In the genomic region with DNA sequence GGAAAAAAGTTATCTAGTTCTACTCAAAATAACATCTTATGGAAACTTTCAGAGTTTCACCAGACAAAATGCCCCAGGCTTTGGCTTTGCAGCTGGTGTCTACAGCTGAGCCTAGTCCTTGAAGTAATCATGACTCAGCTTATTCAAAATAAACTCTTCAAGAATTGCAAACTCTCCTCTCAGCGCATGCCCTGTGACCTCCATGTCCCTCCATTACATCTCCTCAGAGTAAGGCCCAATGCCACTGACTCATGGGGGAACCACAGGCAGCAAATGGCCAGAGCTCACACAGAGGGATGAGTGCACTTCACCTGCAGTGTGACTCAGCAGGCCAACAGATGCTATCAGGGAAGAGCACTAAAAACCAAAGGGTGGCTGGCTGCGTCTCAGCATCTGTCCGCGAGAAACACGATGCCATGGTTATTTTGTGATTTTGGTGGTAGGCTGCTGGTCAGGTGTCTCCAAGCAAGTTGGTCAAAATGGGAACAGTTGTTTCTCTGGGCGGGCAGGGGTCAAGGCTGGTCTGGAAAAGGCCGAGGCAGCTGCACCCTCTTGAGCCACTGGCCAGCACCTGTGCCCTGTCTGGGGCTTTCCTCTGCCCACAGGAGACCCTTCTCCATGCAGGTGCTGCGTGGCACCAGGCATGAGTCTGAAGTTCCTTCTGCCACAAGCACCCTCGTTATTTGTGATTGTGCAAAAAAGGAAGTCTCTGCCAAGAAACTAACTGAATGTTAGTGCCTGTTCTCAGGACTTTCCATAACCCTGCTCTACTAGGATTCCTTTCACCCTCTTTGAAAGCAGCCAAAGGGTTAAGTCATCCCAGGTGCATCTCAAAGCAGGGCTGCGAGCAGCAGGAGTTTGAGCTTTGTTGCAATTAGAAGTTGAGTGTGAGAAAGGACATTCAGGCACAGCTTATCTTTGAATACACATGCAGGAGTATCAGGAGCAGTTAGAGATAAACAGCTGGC, we compare ENCODE assay signal across 8 cellular contexts.
DNase-seq lines count a peak whose midpoint lies in the region; ATAC-seq and TF ChIP-seq lines count a peak whose summit lies in the region.
"Not testable (repeated sequence)": the region's sequence is repeated elsewhere in the genome, so short reads cannot be mapped to it uniquely, and the experiment has no call there.

No MANE protein-coding gene starts in this region.

- peaks cover 13% of the 10 kb centered on the region for H3K4me1 Mint-ChIP-seq in activated CD4-positive, alpha-beta memory T cell treated with anti-CD3 and anti-CD28 coated beads, Interleukin-2, amount 10 ng/mL, durations not matched to agents 7 days and 5 days

- not testable (repeated sequence) for H2AFZ ChIP-seq in PC-3 (ENCODE audit: low read length)

- H3K27ac ChIP-seq in HL-60 (replicated peaks); PC-3 (ENCODE audit: low read length); thyroid gland: not testable (repeated sequence)

- POLR2A ChIA-PET in PC-3 (lab: Charles Lee; ENCODE audit: unreplicated experiment); activated CD4-positive, alpha-beta memory T cell treated with anti-CD3 and anti-CD28 coated beads, Interleukin-2, amount 10 ng/mL, durations not matched to agents 7 days and 5 days (lab: Charles Lee): not testable (repeated sequence)

- H3K4me3 ChIP-seq in HL-60 (replicated peaks; ENCODE audit: insufficient read depth, low read length); PC-3 (ENCODE audit: low read length); astrocyte of the spinal cord (ENCODE audit: low read depth, low read length); thyroid gland (replicated peaks in 1 of 3): not testable (repeated sequence)

- not testable (repeated sequence) for TF ChIP-seq POLR2A in thyroid gland (IDR thresholded peaks at IDR 0.05)

- DNase-seq in Caki2 (ENCODE audit: low read depth) (peak; percentile 93), HL-60 (ENCODE audit: low read depth in 1 of 2, low spot score in 1 of 2) (peak; percentile 38 to 53), PC-3 (peak; percentile 68), astrocyte of the spinal cord (ENCODE audit: low read depth, low spot score) (peak; percentile 89), fibroblast of peridontal ligament (ENCODE audit: extremely low read depth) (peak; percentile 92), myocyte (ENCODE audit: low read depth) (peak; percentile 93), thyroid gland (peak; percentile 72)
- DNase-seq in activated CD4-positive, alpha-beta memory T cell treated with anti-CD3 and anti-CD28 coated beads, Interleukin-2, amount 10 ng/mL, durations not matched to agents 7 days and 5 days: peak; percentile 28

- H3K79me2 ChIP-seq in PC-3 (ENCODE audit: low read length): not testable (repeated sequence)

- 74 to 88% methylated on average over 3 to 6 of the region's 10 CpGs for WGBS in thyroid gland, 2 donors

- H3K9me3 ChIP-seq in PC-3 (ENCODE audit: low read length); thyroid gland: not testable (repeated sequence)

- H3K27ac Mint-ChIP-seq in activated CD4-positive, alpha-beta memory T cell treated with anti-CD3 and anti-CD28 coated beads, Interleukin-2, amount 10 ng/mL, durations not matched to agents 7 days and 5 days: not testable (repeated sequence)

- not testable (repeated sequence) for BruUV-seq in PC-3 (replicated peaks; lab: Mats Ljungman, UMichigan)

- H4K20me1 ChIP-seq in PC-3 (ENCODE audit: low read length): not testable (repeated sequence)

- not testable (repeated sequence) for H3K9me3 Mint-ChIP-seq in activated CD4-positive, alpha-beta memory T cell treated with anti-CD3 and anti-CD28 coated beads, Interleukin-2, amount 10 ng/mL, durations not matched to agents 7 days and 5 days

- not testable (repeated sequence) for TF ChIP-seq CTCF in HL-60 (IDR thresholded peaks at IDR 0.05; ENCODE audit: insufficient read depth, low read length); PC-3 (conservative IDR thresholded peaks at IDR 0.05; ENCODE audit: low read depth, low read length); astrocyte of the spinal cord (IDR thresholded peaks at IDR 0.05; ENCODE audit: low read depth, low read length); thyroid gland (IDR thresholded peaks at IDR 0.05)

- CTCF ChIA-PET in PC-3 (lab: Charles Lee); activated CD4-positive, alpha-beta memory T cell treated with anti-CD3 and anti-CD28 coated beads, Interleukin-2, amount 10 ng/mL, durations not matched to agents 7 days and 5 days (lab: Charles Lee): not testable (repeated sequence)

- H3K4me3 Mint-ChIP-seq in activated CD4-positive, alpha-beta memory T cell treated with anti-CD3 and anti-CD28 coated beads, Interleukin-2, amount 10 ng/mL, durations not matched to agents 7 days and 5 days: not testable (repeated sequence)

- not testable (repeated sequence) for H3K9ac ChIP-seq in PC-3 (ENCODE audit: low read length)

- in situ Hi-C loops in Caki2 (cut with HindIII; ENCODE audit: low pct_unique_long_range_greater_than_20kb, low sequenced_read_pairs); astrocyte of the spinal cord (cut with HindIII; ENCODE audit: low sequenced_read_pairs): not testable (repeated sequence)

- H3K36me3 ChIP-seq in PC-3 (ENCODE audit: low read depth, low read length); thyroid gland: not testable (repeated sequence)

- H3K4me1 ChIP-seq in PC-3 (ENCODE audit: insufficient read depth, low read length); thyroid gland: not testable (repeated sequence)

- intact Hi-C loops in PC-3 (cut with micrococcal nuclease); thyroid gland (cut with DNase I): not testable (repeated sequence)

- H3K27me3 Mint-ChIP-seq in activated CD4-positive, alpha-beta memory T cell treated with anti-CD3 and anti-CD28 coated beads, Interleukin-2, amount 10 ng/mL, durations not matched to agents 7 days and 5 days: not testable (repeated sequence)

- peak; percentile 98 for ATAC-seq in PC-3

- H3K9me2 ChIP-seq in PC-3 (replicated peaks; ENCODE audit: low read length): not testable (repeated sequence)

- H3F3A ChIP-seq in PC-3 (ENCODE audit: low read length, unreplicated experiment): not testable (repeated sequence)

- H3K4me2 ChIP-seq in PC-3 (ENCODE audit: low read length): not testable (repeated sequence)

- not testable (repeated sequence) for H3K36me3 Mint-ChIP-seq in activated CD4-positive, alpha-beta memory T cell treated with anti-CD3 and anti-CD28 coated beads, Interleukin-2, amount 10 ng/mL, durations not matched to agents 7 days and 5 days (ENCODE audit: low read depth)

- not testable (repeated sequence) for H3K27me3 ChIP-seq in HL-60 (ENCODE audit: insufficient read depth, poor library complexity, severe bottlenecking); PC-3 (ENCODE audit: low read length); thyroid gland

Comparison
In these comparisons a context has a peak if more than half of its experiments do, and no peak if none do; other contexts are left out.
1. DNase-seq: peak in every context shown above with its lines; median percentile 93 in Caki2; 93 in myocyte; 92 in fibroblast of peridontal ligament; 89 in astrocyte of the spinal cord; 72 in thyroid gland; 68 in PC-3; 46 in HL-60; 28 in activated CD4-positive, alpha-beta memory T cell treated with anti-CD3 and anti-CD28 coated beads, Interleukin-2, amount 10 ng/mL, durations not matched to agents 7 days and 5 days.